Comparison of ENCODE assay signal across 12 cellular contexts in genomic region chr17:75317671-75318070, GRCh38. TPM values are rescaled to one million over a fixed set of nuclear protein-coding genes. Genes with fewer than 3 reads are reported as not detected.
DNase-seq lines count a peak whose midpoint lies in the region; ATAC-seq and TF ChIP-seq lines count a peak whose summit lies in the region.
"Had no signal": no experiment of that assay in that cellular context is flagged by ENCODE, and none has a peak within 500 bp of the region (broad histone marks: within the 10 kb centered on the region; RNA-seq: fewer than 3 reads in every experiment).

No MANE protein-coding gene starts in this region.

- H3K36me3 ChIP-seq in left ventricle myocardium inferior (peaks cover 40% of the 10 kb centered on the region), right atrium auricular region (peaks cover 39% of the 10 kb centered on the region), stomach (peaks cover 18 to 50% (median 36%) of the 10 kb centered on the region in 4 donors)

- H3K27me3 ChIP-seq in left ventricle myocardium inferior (ENCODE audit: low read depth) (no peaks in the 10 kb centered on the region), right atrium auricular region (no peaks in the 10 kb centered on the region), stomach (no peaks in the 10 kb centered on the region)

- 32 to 56% (median 48%) methylated on average over 11 of the region's 11 CpGs for WGBS in stomach, 5 donors

- no peak for ATAC-seq in HG03159 (IDR thresholded peaks at IDR 0.05; ENCODE audit: unreplicated experiment)

- TF ChIP-seq POLR2A in stomach (IDR thresholded peaks at IDR 0.05), result no peak

- H3K9me3 ChIP-seq in left ventricle myocardium inferior (replicated peaks) (no peaks in the 10 kb centered on the region), right atrium auricular region (no peaks in the 10 kb centered on the region), stomach (no peaks in the 10 kb centered on the region)

- peaks cover 4% of the 10 kb centered on the region for H3K4me1 ChIP-seq in left ventricle myocardium inferior
- no peaks in the 10 kb centered on the region for H3K4me1 ChIP-seq in right atrium auricular region
- H3K4me1 ChIP-seq in stomach, result peaks cover 0 to 36% (median 22%) of the 10 kb centered on the region in 4 donors

- H3K4me3 ChIP-seq in left ventricle myocardium inferior (no peak overlapping the region), right atrium auricular region (no peak overlapping the region), stomach (no peak overlapping the region)
- H3K4me3 ChIP-seq: SK-N-MC had no signal

- intact Hi-C loops in left ventricle myocardium inferior (cut with micrococcal nuclease), result no loop called here
- intact Hi-C loops in stomach (cut with DNase I; ENCODE audit: low total_unique reads), result no loop called here

- DNase-seq in left ventricle myocardium inferior, result no peak
- no peak for DNase-seq in right atrium auricular region (ENCODE audit: low spot score)
- DNase-seq in UCSD-AML1 (lab: John Stamatoyannopoulos, UW; ENCODE audit: unreplicated experiment), result peak; percentile 36
- peak; percentile 43 for DNase-seq in iPS-NIHi7 (ENCODE audit: extremely low spot score)
- no peak for DNase-seq in stomach
- DNase-seq in NOMO-1 treated with DMSO at 0.1 percent for 48 hours (lab: John Stamatoyannopoulos, UW; ENCODE audit: unreplicated experiment), result no peak
- no peak for DNase-seq in NCI-H510A treated with DMSO at 0.1 percent for 48 hours (lab: John Stamatoyannopoulos, UW)
- DNase-seq: NCI-H1436 treated with DMSO at 0.1 percent for 48 hours; stimulated activated CD4-positive, alpha-beta T cell treated with anti-CD3 and anti-CD28 coated beads, Interleukin-2, amount 100 ng/mL, for 48 hours; stimulated activated naive CD4-positive, alpha-beta T cell had no signal

- H3K27ac ChIP-seq in left ventricle myocardium inferior (replicated peaks) (peak overlapping the region; percentile 11), right atrium auricular region (no peak overlapping the region), stomach (peak overlapping the region in 3 of 5 donors; percentile 53 to 74 (median 70))
- H3K27ac ChIP-seq: SK-N-MC had no signal

- no peak for TF ChIP-seq EP300 in stomach (IDR thresholded peaks at IDR 0.05)

- TF ChIP-seq CTCF in left ventricle myocardium inferior (IDR thresholded peaks at IDR 0.05; ENCODE audit: borderline replicate concordance) (no peak), right atrium auricular region (IDR thresholded peaks at IDR 0.05) (no peak), stomach (IDR thresholded peaks at IDR 0.05) (no peak)

RNA-seq across cellular contexts. Expression of gene SLC25A19, which starts 28.4 kb away (rescaled TPM):
- total RNA-seq in left ventricle myocardium inferior, result 16.0 TPM
- 10 to 100 TPM in 1 of 2 donors, 1 to 10 TPM in 1; 8.8 to 10.2 TPM for total RNA-seq in right atrium auricular region
- 10 to 100 TPM in 2 of 5 donors, 1 to 10 TPM in 3; 2.3 to 40.6 (median 6.4) TPM for total RNA-seq in stomach
- polyA plus RNA-seq in stomach, result 10 to 100 TPM in 2 of 3 donors, 1 to 10 TPM in 1; 8.1 to 16.5 (median 11.7) TPM

RNA-seq across cellular contexts. Expression of gene MIF4GD, which starts 46.6 kb away (rescaled TPM):
- total RNA-seq in left ventricle myocardium inferior, result 11.9 TPM
- 10 to 100 TPM; 18.0 to 24.9 TPM for total RNA-seq in right atrium auricular region
- total RNA-seq in stomach, result 10 to 100 TPM in 2 of 5 donors, 1 to 10 TPM in 3; 3.5 to 12.5 (median 7.7) TPM
- 10 to 100 TPM; 12.2 to 14.7 (median 12.9) TPM for polyA plus RNA-seq in stomach

RNA-seq across cellular contexts. Expression of gene MRPS7, which starts 56.0 kb away (rescaled TPM):
- total RNA-seq in left ventricle myocardium inferior, result 115 TPM
- 10 to 100 TPM; 66.7 to 74.1 TPM for total RNA-seq in right atrium auricular region
- 100 to 1,000 TPM in 1 of 5 donors, 10 to 100 TPM in 3, 1 to 10 TPM in 1; 6.7 to 136 (median 37.9) TPM for total RNA-seq in stomach
- 10 to 100 TPM; 53.3 to 69.4 (median 69.0) TPM for polyA plus RNA-seq in stomach

RNA-seq across cellular contexts. Expression of gene GGA3, which starts 56.3 kb away (rescaled TPM):
- 18.8 TPM for total RNA-seq in left ventricle myocardium inferior
- total RNA-seq in right atrium auricular region, result 10 to 100 TPM; 18.5 to 23.7 TPM
- 10 to 100 TPM in 4 of 5 donors, 1 to 10 TPM in 1; 9.5 to 94.5 (median 58.5) TPM for total RNA-seq in stomach
- 10 to 100 TPM; 10.2 to 18.3 (median 11.8) TPM for polyA plus RNA-seq in stomach

Comparison
In these comparisons a context has a peak if more than half of its experiments do, and no peak if none do; other contexts are left out.
1. H3K27ac ChIP-seq: peak in left ventricle myocardium inferior (single experiment) and stomach (3 of 5); none in right atrium auricular region (0 of 2).
2. DNase-seq: peak in UCSD-AML1 (single experiment) and iPS-NIHi7 (single experiment); none in left ventricle myocardium inferior (single experiment), right atrium auricular region (single experiment), stomach (single experiment), NOMO-1 treated with DMSO at 0.1 percent for 48 hours (single experiment) and NCI-H510A treated with DMSO at 0.1 percent for 48 hours (single experiment).